In genomic region chr14:76775695-76776305, GRCh38 we compare ENCODE assay signal across 21 cellular contexts. TPM values are rescaled to one million over a fixed set of nuclear protein-coding genes. Genes with fewer than 3 reads are reported as not detected.
DNase-seq lines count a peak whose midpoint lies in the region; ATAC-seq, FAIRE-seq and TF ChIP-seq lines count a peak whose summit lies in the region.
"Had no signal": no experiment of that assay in that cellular context is flagged by ENCODE, and none has a peak within 500 bp of the region (broad histone marks: within the 10 kb centered on the region; RNA-seq: fewer than 3 reads in every experiment).

No MANE protein-coding gene starts in this region.

- ATAC-seq in Right ventricle myocardium superior (ENCODE audit: poor library complexity) (no peak), GM12878 (no peak), sciatic nerve (no peak)

- DNase-seq in cardiac septum (ENCODE audit: low spot score) (peak; percentile 73), Right ventricle myocardium superior (no peak), GM12878 (ENCODE audit: low read depth, low spot score) (no peak), kidney (peak; percentile 73), sciatic nerve (ENCODE audit: low spot score) (peak; percentile 55), mucosa of gallbladder (ENCODE audit: low spot score) (no peak), NCI-H2081 treated with DMSO at 0.1 percent for 48 hours (lab: John Stamatoyannopoulos, UW) (no peak), NCI-H2081 (lab: John Stamatoyannopoulos, UW) (no peak)
- DNase-seq: GF-D8, NCI-H1105, NCI-H187, NCI-H748 treated with DMSO at 0.1 percent for 48 hours had no signal

- SMC1A ChIA-PET in GM12878 (lab: Charles Lee; ENCODE audit: uncharacterized antibody, unreplicated experiment) = no interaction called here

- H3K9ac ChIP-seq in GM12878 (ENCODE audit: control insufficient read depth, insufficient read depth, low read length) = no peak overlapping the region
- no peak overlapping the region for H3K9ac ChIP-seq in kidney (ENCODE audit: low read length in 2 of 2)
- H3K9ac ChIP-seq: BLaER1 had no signal

- no peak overlapping the region for H3K27ac ChIP-seq in GM12878 (ENCODE audit: control insufficient read depth, insufficient read depth)
- H3K27ac ChIP-seq in kidney (ENCODE audit: low read depth in 2 of 2, low read length in 2 of 2) = no peak overlapping the region
- H3K27ac ChIP-seq: BLaER1, SJCRH30 had no signal

- no peak for TF ChIP-seq RAD21 in GM12878 (IDR thresholded peaks at IDR 0.05; ENCODE audit: insufficient read depth, low read depth, low read length)

- no peaks in the 10 kb centered on the region; the same call in 1 of the 2 replicates for H4K20me1 ChIP-seq in GM12878 (ENCODE audit: control insufficient read depth, insufficient read depth)
- H4K20me1 ChIP-seq: BLaER1 had no signal

- H3K36me3 ChIP-seq in GM12878 (ENCODE audit: control insufficient read depth in 2 of 2, insufficient read depth in 2 of 2, low read length in 1 of 2) (no peaks in the 10 kb centered on the region), kidney (ENCODE audit: control insufficient read depth in 1 of 2, insufficient read depth in 2 of 2, low read length in 2 of 2) (no peaks in the 10 kb centered on the region)
- H3K36me3 ChIP-seq: SJCRH30 had no signal

- POLR2A ChIA-PET in GM12878 (lab: Charles Lee) = no interaction called here

- RAD21 ChIA-PET in GM12878 (lab: Charles Lee; ENCODE audit: unreplicated experiment) = no interaction called here

- no peaks in the 10 kb centered on the region for H3K27me3 ChIP-seq in GM12878 (replicated peaks in 1 of 2; ENCODE audit: control insufficient read depth in 2 of 2, insufficient read depth in 2 of 2, low read length in 1 of 2)
- H3K27me3 ChIP-seq: BLaER1, SJCRH30 had no signal

- CTCF ChIA-PET in GM12878 (lab: Yijun Ruan, JAX) = interaction anchor here (1.1 kb wide), 1 partner anchor 9 kb away, joined by 5 read pairs; no protein-coding TSS in a partner anchor

- H3K9me3 ChIP-seq in GM12878 (replicated peaks; ENCODE audit: control insufficient read depth, insufficient read depth, low read length) = no peaks in the 10 kb centered on the region
- no peaks in the 10 kb centered on the region for H3K9me3 ChIP-seq in kidney (ENCODE audit: control insufficient read depth in 1 of 2, low read length in 2 of 2)
- H3K9me3 ChIP-seq: BLaER1, SJCRH30 had no signal

- H3K4me2 ChIP-seq in GM12878 (ENCODE audit: control insufficient read depth, insufficient read depth) = no peak overlapping the region
- H3K4me2 ChIP-seq: BLaER1 had no signal

- intact Hi-C loops in cardiac septum (cut with DNase I) = no loop called here
- intact Hi-C loops in Right ventricle myocardium superior (cut with DNase I) = no loop called here
- intact Hi-C loops in GM12878 (cut with micrococcal nuclease; ENCODE audit: unreplicated experiment) = no loop called here
- intact Hi-C loops in kidney (cut with DNase I) = no loop called here
- intact Hi-C loops in sciatic nerve (cut with DNase I) = no loop called here

- H2AFZ ChIP-seq in GM12878 (ENCODE audit: control insufficient read depth, low read depth, low read length) = no peak overlapping the region

- FAIRE-seq in GM12878 (lab: Jason Lieb, UNC) (no peak), kidney (lab: Jason Lieb, UNC) (no peak)

- no TSS peak for BruUV-seq in GM12878 (replicated peaks; lab: Mats Ljungman, UMichigan)

- no peak for TF ChIP-seq CTCF in GM12878 (IDR thresholded peaks at IDR 0.05 in 2 of 3, conservative IDR thresholded peaks at IDR 0.05 in 1 of 3; ENCODE audit: control insufficient read depth in 2 of 3, extremely low read depth in 1 of 3, insufficient read depth in 1 of 3, low read depth in 3 of 3, low read length in 3 of 3)
- no peak for TF ChIP-seq CTCF in kidney (IDR thresholded peaks at IDR 0.05; ENCODE audit: borderline replicate concordance, extremely low read depth, insufficient read depth)

- H3K4me1 ChIP-seq in GM12878 (ENCODE audit: control insufficient read depth, insufficient read depth, low read length) (no peaks in the 10 kb centered on the region), kidney (ENCODE audit: control insufficient read depth in 1 of 2, insufficient read depth in 1 of 2, low read depth in 1 of 2, low read length in 2 of 2) (peaks cover 4 to 15% of the 10 kb centered on the region in 2 donors)
- H3K4me1 ChIP-seq: SJCRH30 had no signal

- peak; percentile 34; the same call in 1 of the 2 replicates for TF ChIP-seq POLR2A in GM12878 (IDR thresholded peaks at IDR 0.05; ENCODE audit: low read depth, low read length)

- H3K4me3 ChIP-seq in GM12878 (no peak overlapping the region), kidney (ENCODE audit: low read length in 2 of 2) (no peak overlapping the region)
- H3K4me3 ChIP-seq: BLaER1, SJCRH30 had no signal

- 86% methylated on average over 50 of the region's 50 CpGs for WGBS in GM12878 (ENCODE audit: insufficient coverage, insufficient replicate concordance, low lambda C conversion rate, missing lambda C conversion rate)

- H3K79me2 ChIP-seq in GM12878 (ENCODE audit: control insufficient read depth, insufficient read depth, low read length) = no peaks in the 10 kb centered on the region

- in situ Hi-C loops in GM12878 (cut with MboI) = no loop called here

- no peak for TF ChIP-seq EP300 in GM12878 (IDR thresholded peaks at IDR 0.05; ENCODE audit: borderline replicate concordance in 1 of 2, control insufficient read depth in 1 of 2, low read depth in 2 of 2, low read length in 2 of 2)

TF ChIP-seq in GM12878, 131 proteins besides CTCF, POLR2A, EP300 and RAD21 (continues in another document):
- TF ChIP-seq ZBED1 (IDR thresholded peaks at IDR 0.05; ENCODE audit: borderline replicate concordance) = no peak

RNA-seq across cellular contexts. Expression of gene VASH1, which starts 14.5 kb away (rescaled TPM):
- 16.4 TPM for total RNA-seq in cardiac septum
- 14.3 TPM for total RNA-seq in Right ventricle myocardium superior
- total RNA-seq in GM12878 (2013; cell fraction: nucleolus; rRNA removed) = 1.0 and 1.9 TPM in 2 replicates
- total RNA-seq in GM12878 (2014; rRNA removed) = 0.40 and 0.49 TPM in 2 replicates
- total RNA-seq in GM12878 (2014; rRNA removed; fragmentation: Illumina TruSeq; extraction: Trizol) = 0.54 and 0.78 TPM in 2 replicates
- 2.3 and 2.4 TPM in 2 replicates for total RNA-seq in GM12878 (2021)
- 0.72 TPM for polyA plus RNA-seq in GM12878 (2011; ENCODE audit: low read depth)
- 0.29 and 0.67 TPM in 2 replicates for polyA plus RNA-seq in GM12878 (2011; rRNA removed)
- 0.67 and 0.70 TPM in 2 replicates for polyA plus RNA-seq in GM12878 (2011; cell fraction: cytosol; rRNA removed)
- polyA plus RNA-seq in GM12878 (2011; cell fraction: nucleus; rRNA removed) = 3.3 and 3.8 TPM in 2 replicates
- 1.6 and 1.8 TPM in 2 replicates for polyA plus RNA-seq in GM12878 (2012)
- 0.98 and 1.2 TPM in 2 replicates for polyA plus RNA-seq in GM12878 (2014; fragmentation: Illumina TruSeq; extraction: Trizol)
- polyA plus RNA-seq in GM12878 (2014; fragmentation: Nextera tagmentation; extraction: Ambion mirVana) = under 1 TPM; 0.06 to 0.35 TPM
- polyA plus RNA-seq in GM12878 (2014; rRNA removed) = 1.7 and 1.9 TPM in 2 replicates
- under 1 TPM; 0.45 to 0.52 TPM for polyA plus RNA-seq in GM12878 (2016; fragmentation: Nextera tagmentation; extraction: Ambion mirVana)
- polyA minus RNA-seq in GM12878 (2011; rRNA and poly(A)+ RNA removed) = 0.29 and 1.5 TPM in 2 replicates
- polyA minus RNA-seq in GM12878 (2011; cell fraction: cytosol; rRNA and poly(A)+ RNA removed) = not detected in 2 replicates
- polyA minus RNA-seq in GM12878 (2011; cell fraction: nucleus; rRNA and poly(A)+ RNA removed) = 0.36 and 1.4 TPM in 2 replicates
- 14.7 TPM for total RNA-seq in kidney
- polyA plus RNA-seq in kidney (ENCODE audit: insufficient read depth, low read depth, low replicate concordance) = 4.1 TPM
- total RNA-seq in sciatic nerve = 19.3 TPM
- 18.4 TPM for total RNA-seq in mucosa of gallbladder
- total RNA-seq: HT-29 had no signal

RNA-seq across cellular contexts. Expression of gene ANGEL1, which starts 36.9 kb away (rescaled TPM):
- total RNA-seq in cardiac septum (12.4 TPM), Right ventricle myocardium superior (8.7 TPM), GM12878 (2014; rRNA removed) (7.4 and 11.1 TPM in 2 replicates), GM12878 (2014; rRNA removed; fragmentation: Illumina TruSeq; extraction: Trizol) (9.1 and 9.4 TPM in 2 replicates), GM12878 (2021) (17.2 and 17.8 TPM in 2 replicates), kidney (21.5 TPM), sciatic nerve (35.7 TPM), mucosa of gallbladder (22.2 TPM)
- total RNA-seq in GM12878 (2013; cell fraction: nucleolus; rRNA removed) = 59.6 and 65.0 TPM in 2 replicates
- polyA plus RNA-seq in GM12878 (2011; ENCODE audit: low read depth) = 6.4 TPM
- polyA plus RNA-seq in GM12878 (2011; rRNA removed) (25.6 and 29.7 TPM in 2 replicates), GM12878 (2014; fragmentation: Illumina TruSeq; extraction: Trizol) (18.4 and 19.4 TPM in 2 replicates), GM12878 (2014; fragmentation: Nextera tagmentation; extraction: Ambion mirVana) (1 to 10 TPM; 1.7 to 2.8 TPM), GM12878 (2014; rRNA removed) (13.9 and 17.6 TPM in 2 replicates), GM12878 (2016; fragmentation: Nextera tagmentation; extraction: Ambion mirVana) (10 to 100 TPM; 11.8 to 12.8 TPM), kidney (ENCODE audit: insufficient read depth, low read depth, low replicate concordance) (6.3 TPM)
- 22.6 and 24.1 TPM in 2 replicates for polyA plus RNA-seq in GM12878 (2011; cell fraction: cytosol; rRNA removed)
- 64.3 and 69.8 TPM in 2 replicates for polyA plus RNA-seq in GM12878 (2011; cell fraction: nucleus; rRNA removed)
- polyA plus RNA-seq in GM12878 (2012) = 7.9 and 8.7 TPM in 2 replicates
- polyA minus RNA-seq in GM12878 (2011; rRNA and poly(A)+ RNA removed) = 19.4 and 29.2 TPM in 2 replicates
- polyA minus RNA-seq in GM12878 (2011; cell fraction: cytosol; rRNA and poly(A)+ RNA removed) = 4.3 and 5.3 TPM in 2 replicates
- 16.1 and 28.8 TPM in 2 replicates for polyA minus RNA-seq in GM12878 (2011; cell fraction: nucleus; rRNA and poly(A)+ RNA removed)

RNA-seq across cellular contexts. Expression of gene LRRC74A, which starts 50.4 kb away (rescaled TPM):
- not detected for total RNA-seq in cardiac septum
- not detected for total RNA-seq in Right ventricle myocardium superior
- not detected in 2 replicates for total RNA-seq in GM12878 (2013; cell fraction: nucleolus; rRNA removed)
- not detected in 2 replicates for total RNA-seq in GM12878 (2014; rRNA removed)
- total RNA-seq in GM12878 (2014; rRNA removed; fragmentation: Illumina TruSeq; extraction: Trizol) = not detected in 2 replicates
- total RNA-seq in GM12878 (2021) = not detected in 2 replicates
- not detected for polyA plus RNA-seq in GM12878 (2011; ENCODE audit: low read depth)
- polyA plus RNA-seq in GM12878 (2011; rRNA removed) = not detected in 2 replicates
- polyA plus RNA-seq in GM12878 (2011; cell fraction: cytosol; rRNA removed) = not detected in 2 replicates
- polyA plus RNA-seq in GM12878 (2011; cell fraction: nucleus; rRNA removed) = not detected in 2 replicates
- not detected in 2 replicates for polyA plus RNA-seq in GM12878 (2012)
- not detected in 2 replicates for polyA plus RNA-seq in GM12878 (2014; fragmentation: Illumina TruSeq; extraction: Trizol)
- polyA plus RNA-seq in GM12878 (2014; fragmentation: Nextera tagmentation; extraction: Ambion mirVana) = not detected
- not detected in 2 replicates for polyA plus RNA-seq in GM12878 (2014; rRNA removed)
- not detected for polyA plus RNA-seq in GM12878 (2016; fragmentation: Nextera tagmentation; extraction: Ambion mirVana)
- polyA minus RNA-seq in GM12878 (2011; rRNA and poly(A)+ RNA removed) = not detected in 2 replicates
- not detected in 2 replicates for polyA minus RNA-seq in GM12878 (2011; cell fraction: cytosol; rRNA and poly(A)+ RNA removed)
- not detected in 2 replicates for polyA minus RNA-seq in GM12878 (2011; cell fraction: nucleus; rRNA and poly(A)+ RNA removed)
- total RNA-seq in kidney = not detected
- not detected for polyA plus RNA-seq in kidney (ENCODE audit: insufficient read depth, low read depth, low replicate concordance)
- not detected for total RNA-seq in sciatic nerve
- total RNA-seq in mucosa of gallbladder = not detected
- total RNA-seq: A172, Daoy, H4, HT-29, LHCN-M2, NCI-H460, SJCRH30 had no signal
- polyA plus RNA-seq: IgD-negative memory B cell had no signal

Comparison
In these comparisons a context has a peak if more than half of its experiments do, and no peak if none do; other contexts are left out.
1. DNase-seq: peak in cardiac septum (single experiment), kidney (single experiment) and sciatic nerve (single experiment); none in Right ventricle myocardium superior (single experiment), GM12878 (single experiment), mucosa of gallbladder (single experiment), NCI-H2081 treated with DMSO at 0.1 percent for 48 hours (single experiment) and NCI-H2081 (0 of 2).